Comparison of ENCODE assay signal across 23 cellular contexts in genomic region chr6:149551920-149552319, GRCh38.
"Had no signal": no experiment of that assay in that cellular context is flagged by ENCODE, and none has a peak within 500 bp of the region (broad histone marks: within the 10 kb centered on the region; RNA-seq: fewer than 3 reads in every experiment).

No MANE protein-coding gene starts in this region.

- H3K4me3 ChIP-seq: colonic mucosa, hepatocyte, lung, sigmoid colon, skin epidermis, stomach had no signal

- H3K9me3 ChIP-seq: colonic mucosa, sigmoid colon, stomach had no signal

- H3K79me2 ChIP-seq: hepatocyte had no signal

- H3K27ac ChIP-seq: colonic mucosa, foreskin keratinocyte, hepatocyte, sigmoid colon, skin epidermis, stomach had no signal

- H2AFZ ChIP-seq: hepatocyte had no signal

- FAIRE-seq: endothelial cell of umbilical vein had no signal

- H3K27ac Mint-ChIP-seq: naive B cell; nephron; stimulated activated naive B cell treated with anti-CD40 and anti-IgM and Interleukin-4, amounts not matched to agents 10 μg/mL and 1 μg/mL and 100 μg/mL, for 72 hours had no signal

- DNase-seq: colonic mucosa; dermis blood vessel endothelial cell; effector CD4-positive, alpha-beta T cell; endodermal cell; erythroblast; foreskin keratinocyte; left colon; left ventricle myocardium superior; mesendoderm; naive B cell; posterior cingulate gyrus; sigmoid colon; stimulated activated CD4-positive, alpha-beta T cell treated with anti-CD3 and anti-CD28 coated beads, Interleukin-2, amount 100 ng/mL, for 24 hours; stimulated activated CD4-positive, alpha-beta T cell treated with anti-CD3 and anti-CD28 coated beads, Interleukin-4, amount 100 ng/mL, for 4 hours; stimulated activated naive B cell treated with anti-CD40 and anti-IgM and Interleukin-4, amounts not matched to agents 10 μg/mL and 1 μg/mL and 100 μg/mL, for 72 hours; stomach; substantia nigra; trophoblast cell had no signal

- H3K36me3 Mint-ChIP-seq: naive B cell; stimulated activated naive B cell treated with anti-CD40 and anti-IgM and Interleukin-4, amounts not matched to agents 10 μg/mL and 1 μg/mL and 100 μg/mL, for 72 hours had no signal

- H3K4me1 ChIP-seq: colonic mucosa, foreskin keratinocyte, sigmoid colon had no signal

- H3K27me3 ChIP-seq: colonic mucosa, foreskin keratinocyte, sigmoid colon had no signal

- H3K4me2 ChIP-seq: hepatocyte had no signal

- H3K36me3 ChIP-seq: colonic mucosa, sigmoid colon, stomach had no signal

- H3K9me3 Mint-ChIP-seq: endodermal cell; naive B cell; nephron; stimulated activated naive B cell treated with anti-CD40 and anti-IgM and Interleukin-4, amounts not matched to agents 10 μg/mL and 1 μg/mL and 100 μg/mL, for 72 hours had no signal

- ATAC-seq: foreskin keratinocyte; left colon; left ventricle myocardium superior; stimulated activated naive B cell treated with anti-CD40 and anti-IgM and Interleukin-4, amounts not matched to agents 10 μg/mL and 1 μg/mL and 100 μg/mL, for 72 hours had no signal
